ENCODE assay signal across 10 cellular contexts in genomic region chr5:123916331-123917121, GRCh38.
DNase-seq lines count a peak whose midpoint lies in the region; ATAC-seq and TF ChIP-seq lines count a peak whose summit lies in the region.
"Had no signal": no experiment of that assay in that cellular context is flagged by ENCODE, and none has a peak within 500 bp of the region (broad histone marks: within the 10 kb centered on the region; RNA-seq: fewer than 3 reads in every experiment).

No MANE protein-coding gene starts in this region.

- WGBS in heart right ventricle, 2 donors: 31 to 38% methylated on average over 8 of the region's 8 CpGs

- no peaks in the 10 kb centered on the region for H3K27me3 ChIP-seq in heart right ventricle
- no peaks in the 10 kb centered on the region for H3K27me3 ChIP-seq in thoracic aorta (replicated peaks; ENCODE audit: insufficient read depth)

- DNase-seq in NCI-H1694 treated with DMSO at 0.1 percent for 48 hours (lab: John Stamatoyannopoulos, UW) (peak; percentile 15), NCI-H1694 (lab: John Stamatoyannopoulos, UW) (no peak), SW480 (ENCODE audit: low spot score) (peak; percentile 95), heart right ventricle (no peak), thoracic aorta (ENCODE audit: low spot score) (no peak), NCI-H748 treated with DMSO at 0.1 percent for 48 hours (lab: John Stamatoyannopoulos, UW) (no peak), NCI-H524 (lab: John Stamatoyannopoulos, UW) (no peak)
- DNase-seq: activated CD4-positive, alpha-beta T cell treated with anti-CD3 and anti-CD28 coated beads, Interleukin-2, amount 50 U/mL, for 4 hours; cerebellar nuclear complex had no signal

- H3K27ac ChIP-seq in heart right ventricle (peak overlapping the region in 8 of 10 donors; percentile 17 to 78 (median 56)), thoracic aorta (no peak overlapping the region)

- H3K4me1 ChIP-seq in heart right ventricle: peaks cover 0 to 19% (median 0%) of the 10 kb centered on the region in 9 donors
- H3K4me1 ChIP-seq in thoracic aorta (ENCODE audit: control insufficient read depth in 1 of 2, low read depth in 2 of 2): peaks cover 4 to 10% of the 10 kb centered on the region in 2 donors

- H3K36me3 ChIP-seq in heart right ventricle: no peaks in the 10 kb centered on the region
- H3K36me3 ChIP-seq in thoracic aorta: no peaks in the 10 kb centered on the region

- TF ChIP-seq CTCF in heart right ventricle (IDR thresholded peaks at IDR 0.05) (peak in 1 of 9 donors; percentile 12), thoracic aorta (IDR thresholded peaks at IDR 0.05) (no peak)

- H3K9me3 ChIP-seq in heart right ventricle: peaks cover 0 to 35% (median 10%) of the 10 kb centered on the region in 11 donors
- H3K9me3 ChIP-seq in thoracic aorta: no peaks in the 10 kb centered on the region

- ATAC-seq in heart right ventricle (peak; percentile 49 to 98 (median 81)), thoracic aorta (ENCODE audit: insufficient number of reproducible peaks, low FRiP score, low read depth) (no peak), HG02840 (IDR thresholded peaks at IDR 0.05; ENCODE audit: low FRiP score, unreplicated experiment) (no peak)

- H3K4me3 ChIP-seq in heart right ventricle (peak overlapping the region in 2 of 10 donors; percentile 17 to 29), thoracic aorta (peak overlapping the region; percentile 43)

- intact Hi-C loops in heart right ventricle (cut with DNase I): no loop called here

Comparison
In these comparisons a context has a peak if more than half of its experiments do, and no peak if none do; other contexts are left out.
1. DNase-seq: peak in NCI-H1694 treated with DMSO at 0.1 percent for 48 hours (single experiment) and SW480 (single experiment); none in NCI-H1694 (single experiment), heart right ventricle (0 of 2), thoracic aorta (single experiment), NCI-H748 treated with DMSO at 0.1 percent for 48 hours (single experiment) and NCI-H524 (0 of 2).
2. ATAC-seq: peak in heart right ventricle (8 of 8); none in thoracic aorta (single experiment) and HG02840 (single experiment).
3. H3K27ac ChIP-seq: peak in heart right ventricle (8 of 10); none in thoracic aorta (0 of 2).